Comparison of ENCODE assay signal across 1 cellular context in the genomic region with DNA sequence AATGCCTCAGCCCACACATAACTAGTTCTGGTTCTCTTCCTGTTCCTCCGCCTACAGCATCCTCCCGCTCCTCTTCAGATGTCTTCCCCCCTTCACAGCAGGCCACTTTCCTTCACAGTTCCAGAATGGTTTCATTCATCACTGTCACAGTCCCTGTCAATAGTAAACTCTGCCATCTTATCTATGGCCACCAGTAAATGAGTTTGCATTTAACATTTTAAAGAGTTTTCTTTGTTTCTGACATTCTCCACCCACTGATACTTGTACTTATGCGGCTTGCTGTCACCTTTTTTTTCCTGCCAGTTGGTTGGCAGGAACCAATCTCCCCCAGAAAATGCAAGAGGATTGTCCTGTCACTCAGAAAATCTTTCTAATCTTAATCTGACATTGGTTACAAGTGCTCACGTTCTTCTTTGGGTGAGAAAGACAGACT.
TF ChIP-seq lines count a peak whose summit lies in the region.

No MANE protein-coding gene starts in this region.

TF ChIP-seq in K562, 482 proteins besides CTCF, POLR2A, EP300 and RAD21 (continued from another document and continues in another):
- TF ChIP-seq, protein P1, sequence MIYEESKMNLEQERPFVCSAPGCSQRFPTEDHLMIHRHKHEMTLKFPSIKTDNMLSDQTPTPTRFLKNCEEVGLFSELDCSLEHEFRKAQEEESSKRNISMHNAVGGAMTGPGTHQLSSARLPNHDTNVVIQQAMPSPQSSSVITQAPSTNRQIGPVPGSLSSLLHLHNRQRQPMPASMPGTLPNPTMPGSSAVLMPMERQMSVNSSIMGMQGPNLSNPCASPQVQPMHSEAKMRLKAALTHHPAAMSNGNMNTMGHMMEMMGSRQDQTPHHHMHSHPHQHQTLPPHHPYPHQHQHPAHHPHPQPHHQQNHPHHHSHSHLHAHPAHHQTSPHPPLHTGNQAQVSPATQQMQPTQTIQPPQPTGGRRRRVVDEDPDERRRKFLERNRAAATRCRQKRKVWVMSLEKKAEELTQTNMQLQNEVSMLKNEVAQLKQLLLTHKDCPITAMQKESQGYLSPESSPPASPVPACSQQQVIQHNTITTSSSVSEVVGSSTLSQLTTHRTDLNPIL (CRISPR knock-in tag; IDR thresholded peaks at IDR 0.05) = no peak
- TF ChIP-seq TBP (optimal IDR thresholded peaks at IDR 0.05; ENCODE audit: low read depth, low read length) (no peak), FOXM1 (IDR thresholded peaks at IDR 0.05; ENCODE audit: low read depth) (0 out of 2 replicates have a peak, but pooled peaks have one; percentile 42), FOXM1 (CRISPR knock-in tag; IDR thresholded peaks at IDR 0.05; ENCODE audit: low read depth) (no peak), SRSF9 (IDR thresholded peaks at IDR 0.05; ENCODE audit: borderline replicate concordance, low read depth, low read length) (no peak), ZNF764 (CRISPR knock-in tag; IDR thresholded peaks at IDR 0.05; ENCODE audit: low read depth) (no peak), NR3C1 (CRISPR knock-in tag; IDR thresholded peaks at IDR 0.05) (no peak), KDM5B (IDR thresholded peaks at IDR 0.05; ENCODE audit: insufficient replicate concordance, low read depth, low read length) (no peak), KDM4B (IDR thresholded peaks at IDR 0.05; ENCODE audit: borderline replicate concordance in 2 of 2, low read depth in 1 of 2) (no peak), PRPF4 (IDR thresholded peaks at IDR 0.05; ENCODE audit: insufficient read depth, low read depth, low read length, poor library complexity, severe bottlenecking) (no peak), ZNF586 (CRISPR knock-in tag; conservative IDR thresholded peaks at IDR 0.05) (no peak), CAMTA2 (CRISPR knock-in tag; conservative IDR thresholded peaks at IDR 0.05) (no peak), MIER1 (IDR thresholded peaks at IDR 0.05; ENCODE audit: low read depth) (no peak), ZNF23 (CRISPR knock-in tag; IDR thresholded peaks at IDR 0.05) (no peak), CREM (IDR thresholded peaks at IDR 0.05; ENCODE audit: low read depth) (peak; percentile 10; the same call in 1 of the 2 replicates), ZNF124 (CRISPR knock-in tag; IDR thresholded peaks at IDR 0.05) (no peak), ZNF316 (IDR thresholded peaks at IDR 0.05) (peak; percentile 62), CCNT2 (IDR thresholded peaks at IDR 0.05; ENCODE audit: borderline replicate concordance, extremely low read depth, insufficient read length, low read depth, low read length) (peak; percentile 48), ETV1 (tag; conservative IDR thresholded peaks at IDR 0.05; ENCODE audit: low read depth) (0 out of 2 replicates have a peak, but pooled peaks have one; percentile 45), ZNF274 (IDR thresholded peaks at IDR 0.05; ENCODE audit: borderline replicate concordance, low read depth, low read length) (no peak), ARID1B (IDR thresholded peaks at IDR 0.05) (peak; percentile 94), U2AF1 (optimal IDR thresholded peaks at IDR 0.05; ENCODE audit: low read depth, low read length) (no peak), SNIP1 (IDR thresholded peaks at IDR 0.05; ENCODE audit: low read depth) (no peak), TAL1 (IDR thresholded peaks at IDR 0.05) (peak; percentile 77), JUN (IDR thresholded peaks at IDR 0.05; ENCODE audit: borderline replicate concordance, low read depth, low read length) (no peak), JUN (CRISPR knock-in tag; IDR thresholded peaks at IDR 0.05; ENCODE audit: borderline replicate concordance) (no peak), NCOR1 (IDR thresholded peaks at IDR 0.05) (peak; percentile 84), TAF9B (IDR thresholded peaks at IDR 0.05; ENCODE audit: partially characterized antibody) (peak; percentile 55), CHD2 (IDR thresholded peaks at IDR 0.05; ENCODE audit: low read depth, low read length) (no peak), ZNF282 (CRISPR knock-in tag; IDR thresholded peaks at IDR 0.05) (no peak), SMARCE1 (IDR thresholded peaks at IDR 0.05) (peak; percentile 76; the same call in 1 of the 2 replicates), ZBTB7A (IDR thresholded peaks at IDR 0.05; ENCODE audit: borderline replicate concordance, control insufficient read depth, low read depth, low read length) (no peak)
- TF ChIP-seq, protein P2, sequence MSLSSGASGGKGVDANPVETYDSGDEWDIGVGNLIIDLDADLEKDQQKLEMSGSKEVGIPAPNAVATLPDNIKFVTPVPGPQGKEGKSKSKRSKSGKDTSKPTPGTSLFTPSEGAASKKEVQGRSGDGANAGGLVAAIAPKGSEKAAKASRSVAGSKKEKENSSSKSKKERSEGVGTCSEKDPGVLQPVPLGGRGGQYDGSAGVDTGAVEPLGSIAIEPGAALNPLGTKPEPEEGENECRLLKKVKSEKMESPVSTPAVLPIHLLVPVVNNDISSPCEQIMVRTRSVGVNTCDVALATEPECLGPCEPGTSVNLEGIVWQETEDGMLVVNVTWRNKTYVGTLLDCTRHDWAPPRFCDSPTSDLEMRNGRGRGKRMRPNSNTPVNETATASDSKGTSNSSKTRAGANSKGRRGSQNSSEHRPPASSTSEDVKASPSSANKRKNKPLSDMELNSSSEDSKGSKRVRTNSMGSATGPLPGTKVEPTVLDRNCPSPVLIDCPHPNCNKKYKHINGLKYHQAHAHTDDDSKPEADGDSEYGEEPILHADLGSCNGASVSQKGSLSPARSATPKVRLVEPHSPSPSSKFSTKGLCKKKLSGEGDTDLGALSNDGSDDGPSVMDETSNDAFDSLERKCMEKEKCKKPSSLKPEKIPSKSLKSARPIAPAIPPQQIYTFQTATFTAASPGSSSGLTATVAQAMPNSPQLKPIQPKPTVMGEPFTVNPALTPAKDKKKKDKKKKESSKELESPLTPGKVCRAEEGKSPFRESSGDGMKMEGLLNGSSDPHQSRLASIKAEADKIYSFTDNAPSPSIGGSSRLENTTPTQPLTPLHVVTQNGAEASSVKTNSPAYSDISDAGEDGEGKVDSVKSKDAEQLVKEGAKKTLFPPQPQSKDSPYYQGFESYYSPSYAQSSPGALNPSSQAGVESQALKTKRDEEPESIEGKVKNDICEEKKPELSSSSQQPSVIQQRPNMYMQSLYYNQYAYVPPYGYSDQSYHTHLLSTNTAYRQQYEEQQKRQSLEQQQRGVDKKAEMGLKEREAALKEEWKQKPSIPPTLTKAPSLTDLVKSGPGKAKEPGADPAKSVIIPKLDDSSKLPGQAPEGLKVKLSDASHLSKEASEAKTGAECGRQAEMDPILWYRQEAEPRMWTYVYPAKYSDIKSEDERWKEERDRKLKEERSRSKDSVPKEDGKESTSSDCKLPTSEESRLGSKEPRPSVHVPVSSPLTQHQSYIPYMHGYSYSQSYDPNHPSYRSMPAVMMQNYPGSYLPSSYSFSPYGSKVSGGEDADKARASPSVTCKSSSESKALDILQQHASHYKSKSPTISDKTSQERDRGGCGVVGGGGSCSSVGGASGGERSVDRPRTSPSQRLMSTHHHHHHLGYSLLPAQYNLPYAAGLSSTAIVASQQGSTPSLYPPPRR (CRISPR knock-in tag; IDR thresholded peaks at IDR 0.05; ENCODE audit: borderline replicate concordance) = no peak
- TF ChIP-seq, protein P3, sequence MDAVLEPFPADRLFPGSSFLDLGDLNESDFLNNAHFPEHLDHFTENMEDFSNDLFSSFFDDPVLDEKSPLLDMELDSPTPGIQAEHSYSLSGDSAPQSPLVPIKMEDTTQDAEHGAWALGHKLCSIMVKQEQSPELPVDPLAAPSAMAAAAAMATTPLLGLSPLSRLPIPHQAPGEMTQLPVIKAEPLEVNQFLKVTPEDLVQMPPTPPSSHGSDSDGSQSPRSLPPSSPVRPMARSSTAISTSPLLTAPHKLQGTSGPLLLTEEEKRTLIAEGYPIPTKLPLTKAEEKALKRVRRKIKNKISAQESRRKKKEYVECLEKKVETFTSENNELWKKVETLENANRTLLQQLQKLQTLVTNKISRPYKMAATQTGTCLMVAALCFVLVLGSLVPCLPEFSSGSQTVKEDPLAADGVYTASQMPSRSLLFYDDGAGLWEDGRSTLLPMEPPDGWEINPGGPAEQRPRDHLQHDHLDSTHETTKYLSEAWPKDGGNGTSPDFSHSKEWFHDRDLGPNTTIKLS (IDR thresholded peaks at IDR 0.05; ENCODE audit: borderline replicate concordance, low read depth) = no peak
- TF ChIP-seq, protein P4, sequence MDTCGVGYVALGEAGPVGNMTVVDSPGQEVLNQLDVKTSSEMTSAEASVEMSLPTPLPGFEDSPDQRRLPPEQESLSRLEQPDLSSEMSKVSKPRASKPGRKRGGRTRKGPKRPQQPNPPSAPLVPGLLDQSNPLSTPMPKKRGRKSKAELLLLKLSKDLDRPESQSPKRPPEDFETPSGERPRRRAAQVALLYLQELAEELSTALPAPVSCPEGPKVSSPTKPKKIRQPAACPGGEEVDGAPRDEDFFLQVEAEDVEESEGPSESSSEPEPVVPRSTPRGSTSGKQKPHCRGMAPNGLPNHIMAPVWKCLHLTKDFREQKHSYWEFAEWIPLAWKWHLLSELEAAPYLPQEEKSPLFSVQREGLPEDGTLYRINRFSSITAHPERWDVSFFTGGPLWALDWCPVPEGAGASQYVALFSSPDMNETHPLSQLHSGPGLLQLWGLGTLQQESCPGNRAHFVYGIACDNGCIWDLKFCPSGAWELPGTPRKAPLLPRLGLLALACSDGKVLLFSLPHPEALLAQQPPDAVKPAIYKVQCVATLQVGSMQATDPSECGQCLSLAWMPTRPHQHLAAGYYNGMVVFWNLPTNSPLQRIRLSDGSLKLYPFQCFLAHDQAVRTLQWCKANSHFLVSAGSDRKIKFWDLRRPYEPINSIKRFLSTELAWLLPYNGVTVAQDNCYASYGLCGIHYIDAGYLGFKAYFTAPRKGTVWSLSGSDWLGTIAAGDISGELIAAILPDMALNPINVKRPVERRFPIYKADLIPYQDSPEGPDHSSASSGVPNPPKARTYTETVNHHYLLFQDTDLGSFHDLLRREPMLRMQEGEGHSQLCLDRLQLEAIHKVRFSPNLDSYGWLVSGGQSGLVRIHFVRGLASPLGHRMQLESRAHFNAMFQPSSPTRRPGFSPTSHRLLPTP (IDR thresholded peaks at IDR 0.05; ENCODE audit: borderline replicate concordance, extremely low read depth, insufficient read length) = no peak
- TF ChIP-seq, protein P5, sequence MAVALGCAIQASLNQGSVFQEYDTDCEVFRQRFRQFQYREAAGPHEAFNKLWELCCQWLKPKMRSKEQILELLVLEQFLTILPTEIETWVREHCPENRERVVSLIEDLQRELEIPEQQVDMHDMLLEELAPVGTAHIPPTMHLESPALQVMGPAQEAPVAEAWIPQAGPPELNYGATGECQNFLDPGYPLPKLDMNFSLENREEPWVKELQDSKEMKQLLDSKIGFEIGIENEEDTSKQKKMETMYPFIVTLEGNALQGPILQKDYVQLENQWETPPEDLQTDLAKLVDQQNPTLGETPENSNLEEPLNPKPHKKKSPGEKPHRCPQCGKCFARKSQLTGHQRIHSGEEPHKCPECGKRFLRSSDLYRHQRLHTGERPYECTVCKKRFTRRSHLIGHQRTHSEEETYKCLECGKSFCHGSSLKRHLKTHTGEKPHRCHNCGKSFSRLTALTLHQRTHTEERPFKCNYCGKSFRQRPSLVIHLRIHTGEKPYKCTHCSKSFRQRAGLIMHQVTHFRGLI (CRISPR knock-in tag; IDR thresholded peaks at IDR 0.05) = no peak
- TF ChIP-seq, protein P6, sequence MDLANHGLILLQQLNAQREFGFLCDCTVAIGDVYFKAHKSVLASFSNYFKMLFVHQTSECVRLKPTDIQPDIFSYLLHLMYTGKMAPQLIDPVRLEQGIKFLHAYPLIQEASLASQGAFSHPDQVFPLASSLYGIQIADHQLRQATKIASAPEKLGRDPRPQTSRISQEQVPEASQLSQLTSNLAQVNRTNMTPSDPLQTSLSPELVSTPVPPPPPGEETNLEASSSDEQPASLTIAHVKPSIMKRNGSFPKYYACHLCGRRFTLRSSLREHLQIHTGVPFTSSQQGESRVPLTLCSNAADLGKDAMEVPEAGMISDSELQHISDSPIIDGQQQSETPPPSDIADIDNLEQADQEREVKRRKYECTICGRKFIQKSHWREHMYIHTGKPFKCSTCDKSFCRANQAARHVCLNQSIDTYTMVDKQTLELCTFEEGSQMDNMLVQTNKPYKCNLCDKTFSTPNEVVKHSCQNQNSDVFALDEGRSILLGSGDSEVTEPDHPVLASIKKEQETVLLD (IDR thresholded peaks at IDR 0.05) = 0 out of 2 replicates have a peak, but pooled peaks have one; percentile 61
- TF ChIP-seq, protein P7, sequence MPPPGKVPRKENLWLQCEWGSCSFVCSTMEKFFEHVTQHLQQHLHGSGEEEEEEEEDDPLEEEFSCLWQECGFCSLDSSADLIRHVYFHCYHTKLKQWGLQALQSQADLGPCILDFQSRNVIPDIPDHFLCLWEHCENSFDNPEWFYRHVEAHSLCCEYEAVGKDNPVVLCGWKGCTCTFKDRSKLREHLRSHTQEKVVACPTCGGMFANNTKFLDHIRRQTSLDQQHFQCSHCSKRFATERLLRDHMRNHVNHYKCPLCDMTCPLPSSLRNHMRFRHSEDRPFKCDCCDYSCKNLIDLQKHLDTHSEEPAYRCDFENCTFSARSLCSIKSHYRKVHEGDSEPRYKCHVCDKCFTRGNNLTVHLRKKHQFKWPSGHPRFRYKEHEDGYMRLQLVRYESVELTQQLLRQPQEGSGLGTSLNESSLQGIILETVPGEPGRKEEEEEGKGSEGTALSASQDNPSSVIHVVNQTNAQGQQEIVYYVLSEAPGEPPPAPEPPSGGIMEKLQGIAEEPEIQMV (tag; conservative IDR thresholded peaks at IDR 0.05; ENCODE audit: low read depth) = no peak
- TF ChIP-seq, protein P8, sequence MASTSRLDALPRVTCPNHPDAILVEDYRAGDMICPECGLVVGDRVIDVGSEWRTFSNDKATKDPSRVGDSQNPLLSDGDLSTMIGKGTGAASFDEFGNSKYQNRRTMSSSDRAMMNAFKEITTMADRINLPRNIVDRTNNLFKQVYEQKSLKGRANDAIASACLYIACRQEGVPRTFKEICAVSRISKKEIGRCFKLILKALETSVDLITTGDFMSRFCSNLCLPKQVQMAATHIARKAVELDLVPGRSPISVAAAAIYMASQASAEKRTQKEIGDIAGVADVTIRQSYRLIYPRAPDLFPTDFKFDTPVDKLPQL (IDR thresholded peaks at IDR 0.05; ENCODE audit: extremely low read depth, insufficient read length) = no peak
- TF ChIP-seq, protein P9, sequence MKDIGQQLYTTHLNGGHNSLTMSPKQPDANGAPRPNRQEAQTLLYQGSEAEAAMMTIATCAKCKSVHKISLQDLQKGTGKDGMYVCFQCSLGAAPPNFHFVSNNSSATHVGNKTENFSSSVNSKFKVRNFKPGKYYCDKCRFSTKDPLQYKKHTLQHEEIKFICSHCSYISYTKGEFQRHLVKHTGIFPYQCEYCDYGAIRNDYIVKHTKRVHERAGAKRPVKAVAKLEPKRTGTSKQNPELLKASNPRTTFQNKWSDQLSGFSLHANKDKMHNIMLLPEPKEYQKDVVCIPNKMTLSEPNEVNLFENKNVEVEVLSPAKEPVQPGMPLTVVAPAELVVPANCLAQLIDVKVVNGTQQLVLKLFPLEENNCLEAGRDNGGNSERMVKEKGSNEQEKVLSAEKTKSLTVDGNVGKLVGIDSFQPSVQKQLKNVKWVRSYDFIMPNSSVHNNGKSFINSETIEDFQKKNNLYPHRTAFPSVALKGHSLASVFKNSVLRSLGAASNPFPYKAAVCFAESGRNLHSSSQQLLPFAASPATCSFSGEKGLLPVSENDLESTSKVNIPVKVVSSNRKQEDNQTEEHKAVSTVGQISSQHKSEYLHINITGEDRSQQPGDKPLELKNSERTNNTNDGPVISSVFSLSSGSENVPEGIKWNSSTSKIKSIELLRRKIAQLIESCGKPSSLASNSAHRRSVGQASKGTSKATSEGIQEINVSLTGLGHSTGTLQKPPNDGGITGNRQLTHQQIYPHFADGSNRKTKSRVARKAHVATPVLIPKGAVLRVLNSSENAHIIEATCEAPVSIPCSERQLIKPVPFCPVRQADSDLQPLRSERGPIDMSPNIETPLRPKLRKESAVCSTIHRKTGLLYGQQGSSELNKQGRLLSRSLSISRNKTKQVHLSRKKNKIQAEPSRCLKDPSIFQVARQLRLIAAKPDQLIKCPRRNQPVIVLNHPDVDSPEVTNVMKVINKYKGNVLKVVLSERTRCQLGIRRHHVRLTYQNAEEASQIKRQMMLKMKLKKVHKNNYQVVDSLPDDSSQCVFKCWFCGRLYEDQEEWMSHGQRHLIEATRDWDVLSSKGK (CRISPR knock-in tag; IDR thresholded peaks at IDR 0.05) = no peak
